ENCODE assay signal across 16 cellular contexts in the genomic region with DNA sequence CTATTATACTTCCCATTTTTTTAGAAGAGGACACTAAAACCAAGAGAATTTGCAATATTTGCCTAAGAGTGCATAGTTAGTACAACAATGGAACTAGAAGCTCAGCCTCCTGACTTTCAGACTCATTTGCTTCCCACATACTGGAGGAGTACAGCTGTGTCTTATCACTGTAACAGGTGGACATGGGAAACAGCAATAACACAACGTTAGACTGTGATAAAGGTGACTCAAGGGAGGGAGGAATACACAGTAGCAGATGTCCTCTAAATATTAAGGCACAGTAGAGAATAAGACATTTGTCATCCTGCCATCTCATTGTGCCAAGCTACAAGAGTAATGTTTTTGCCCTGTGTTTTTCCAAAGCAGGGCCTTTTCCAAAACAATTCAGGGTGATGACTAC.
"Had no signal": no experiment of that assay in that cellular context is flagged by ENCODE, and none has a peak within 500 bp of the region (broad histone marks: within the 10 kb centered on the region; RNA-seq: fewer than 3 reads in every experiment).

No MANE protein-coding gene starts in this region.

- H3K4me3 ChIP-seq: coronary artery, gastrocnemius medialis, stomach, uterus had no signal

- H3K9me3 ChIP-seq: gastrocnemius medialis, stomach, uterus had no signal

- H3K4me3 Mint-ChIP-seq: activated CD4-positive, alpha-beta T cell treated with anti-CD3 and anti-CD28 coated beads, Interleukin-2, amount 10 ng/mL, durations not matched to agents 24 days and 14 days; activated T-helper 1 cell treated with anti-CD3 and anti-CD28 coated beads, Interleukin-12 subunit alpha, Interleukin-12 subunit beta, Interleukin-2, Interleukin-4 antibody, amounts not matched to agents 30 ng/mL and 10 ng/mL and 1 ng/mL, durations not matched to agents 14 hours and 24 hours and 36 hours; memory B cell; nephron; T-helper 17 cell; WTC11 had no signal

- H3K36me3 ChIP-seq: gastrocnemius medialis, stomach, uterus had no signal

- H3K4me1 ChIP-seq: uterus had no signal

- H3K27me3 Mint-ChIP-seq: memory B cell, T-helper 17 cell had no signal

- H3K9me3 Mint-ChIP-seq: activated CD4-positive, alpha-beta T cell treated with anti-CD3 and anti-CD28 coated beads, Interleukin-2, amount 10 ng/mL, durations not matched to agents 24 days and 14 days; activated T-helper 1 cell treated with anti-CD3 and anti-CD28 coated beads, Interleukin-12 subunit alpha, Interleukin-12 subunit beta, Interleukin-2, Interleukin-4 antibody, amounts not matched to agents 30 ng/mL and 10 ng/mL and 1 ng/mL, durations not matched to agents 14 hours and 24 hours and 36 hours; memory B cell; nephron; WTC11 had no signal

- ATAC-seq: T-helper 17 cell had no signal

- H3K27ac ChIP-seq: gastrocnemius medialis, stomach, uterus had no signal

- H3K4me1 Mint-ChIP-seq: activated CD4-positive, alpha-beta T cell treated with anti-CD3 and anti-CD28 coated beads, Interleukin-2, amount 10 ng/mL, durations not matched to agents 24 days and 14 days; memory B cell; nephron had no signal

- DNase-seq: activated CD4-positive, alpha-beta T cell treated with anti-CD3 and anti-CD28 coated beads, Interleukin-2, amount 10 ng/mL, durations not matched to agents 24 days and 14 days; activated naive CD4-positive, alpha-beta T cell; effector CD8-positive, alpha-beta T cell; gastrocnemius medialis; hypothalamus; stimulated activated CD4-positive, alpha-beta T cell treated with anti-CD3 and anti-CD28 coated beads, Interleukin-15, amount 100 ng/mL, for 24 hours; stimulated activated CD4-positive, alpha-beta T cell treated with anti-CD3 and anti-CD28 coated beads, Interleukin-4, amount 100 ng/mL, for 24 hours; stomach; T-helper 17 cell; uterus had no signal

- H3K27ac Mint-ChIP-seq: activated CD4-positive, alpha-beta T cell treated with anti-CD3 and anti-CD28 coated beads, Interleukin-2, amount 10 ng/mL, durations not matched to agents 24 days and 14 days; activated T-helper 1 cell treated with anti-CD3 and anti-CD28 coated beads, Interleukin-12 subunit alpha, Interleukin-12 subunit beta, Interleukin-2, Interleukin-4 antibody, amounts not matched to agents 30 ng/mL and 10 ng/mL and 1 ng/mL, durations not matched to agents 14 hours and 24 hours and 36 hours; T-helper 17 cell had no signal

- FAIRE-seq: astrocyte had no signal

- H3K27me3 ChIP-seq: gastrocnemius medialis, stomach, uterus had no signal
